8 cellular contexts compared by ENCODE assay signal in the genomic region with DNA sequence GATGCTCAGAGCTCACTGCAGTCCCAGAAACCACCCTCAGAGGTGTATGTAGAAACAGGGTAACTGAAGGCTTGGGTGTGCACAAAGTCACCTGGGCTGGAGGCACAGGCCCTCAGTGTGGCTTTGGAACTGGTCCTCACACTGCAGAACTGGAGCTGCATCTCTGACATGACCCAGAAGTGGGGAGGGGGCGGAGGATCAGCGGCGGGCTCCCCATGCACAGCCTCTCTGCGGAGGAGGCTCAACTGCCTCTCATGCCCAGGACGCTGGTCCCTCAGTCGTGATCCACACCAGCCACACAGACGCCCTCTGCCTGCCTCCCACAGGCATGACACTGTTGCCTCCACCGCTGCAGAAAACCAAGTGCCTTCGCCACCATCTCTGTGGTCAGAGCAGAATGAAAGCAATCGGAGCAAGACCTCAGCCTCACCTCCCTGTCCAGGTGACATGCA.
DNase-seq lines count a peak whose midpoint lies in the region; ATAC-seq and TF ChIP-seq lines count a peak whose summit lies in the region.

No MANE protein-coding gene starts in this region.

- no peak for ATAC-seq in HG02885 (IDR thresholded peaks at IDR 0.05; ENCODE audit: poor library complexity, unreplicated experiment)
- no peak for ATAC-seq in HG02678 (IDR thresholded peaks at IDR 0.05; ENCODE audit: unreplicated experiment)
- ATAC-seq in GM19463 (IDR thresholded peaks at IDR 0.05; ENCODE audit: unreplicated experiment): no peak

- DNase-seq in GM03348 (ENCODE audit: low spot score): peak; percentile 69
- DNase-seq in NCI-H526 treated with DMSO at 0.1 percent for 48 hours (lab: John Stamatoyannopoulos, UW): peak; percentile 5
- DNase-seq in erythroblast (lab: John Stamatoyannopoulos, UW): peak; percentile 33 to 55
- peak in 29 of 56 donors; percentile 3 to 61 (median 25) for DNase-seq in nucleus accumbens (lab: John Stamatoyannopoulos, UW)

- H3K27ac ChIP-seq in 22Rv1: no peak overlapping the region

- TF ChIP-seq POLR2A in erythroblast (IDR thresholded peaks at IDR 0.05; ENCODE audit: low read length): no peak

- peak; percentile 75 for TF ChIP-seq CTCF in 22Rv1 (IDR thresholded peaks at IDR 0.05)

Comparison
In these comparisons a context has a peak if more than half of its experiments do, and no peak if none do; other contexts are left out.
1. DNase-seq: peak in every context shown above with its lines; median percentile 69 in GM03348; 44 in erythroblast; 25 in nucleus accumbens; 5 in NCI-H526 treated with DMSO at 0.1 percent for 48 hours.